In genomic region chr16:1491327-1491726, GRCh38 we compare ENCODE assay signal across 28 cellular contexts. TPM values are rescaled to one million over a fixed set of nuclear protein-coding genes. Genes with fewer than 3 reads are reported as not detected.
DNase-seq lines count a peak whose midpoint lies in the region; ATAC-seq, FAIRE-seq and TF ChIP-seq lines count a peak whose summit lies in the region.
"Had no signal": no experiment of that assay in that cellular context is flagged by ENCODE, and none has a peak within 500 bp of the region (broad histone marks: within the 10 kb centered on the region; RNA-seq: fewer than 3 reads in every experiment).

No MANE protein-coding gene starts in this region.

- H3K27me3 Mint-ChIP-seq in activated B cell treated with CpG ODN at 0.5 μM for 24 hours (no peaks in the 10 kb centered on the region), natural killer cell (ENCODE audit: low read depth in 2 of 2) (peaks cover 0 to 2% of the 10 kb centered on the region in 2 donors)
- H3K27me3 Mint-ChIP-seq: activated CD4-positive, alpha-beta T cell treated with anti-CD3 and anti-CD28 coated beads for 36 hours; activated naive CD4-positive, alpha-beta T cell treated with anti-CD3 and anti-CD28 coated beads, Interleukin-2, amount 50 U/mL, for 24 hours had no signal

- DNase-seq in COLO668 (lab: John Stamatoyannopoulos, UW; ENCODE audit: unreplicated experiment) (peak; percentile 48), HTR-8/SVneo (ENCODE audit: insufficient read length, low spot score) (no peak), activated B cell treated with CpG ODN at 0.5 μM for 24 hours (no peak), natural killer cell (no peak), GM19239 (ENCODE audit: insufficient read length, low spot score) (no peak), midbrain (lab: John Stamatoyannopoulos, UW) (no peak)
- no peak for DNase-seq in activated CD4-positive, alpha-beta T cell treated with anti-CD3 and anti-CD28 coated beads, Interleukin-2, amount 50 U/mL, for 4 hours
- DNase-seq: activated CD4-positive, alpha-beta T cell treated with anti-CD3 and anti-CD28 coated beads for 36 hours; DND-41; immature natural killer cell; mucosa of descending colon; NCI-H1105; NCI-H2081 treated with DMSO at 0.1 percent for 48 hours; NCI-H524 treated with DMSO at 0.1 percent for 48 hours; OCI-M1; SIG-M5; stimulated activated CD4-positive, alpha-beta T cell treated with anti-CD3 and anti-CD28 coated beads, Interleukin-12 subunit alpha, Interleukin-12 subunit beta, amount 100 ng/mL, for 4 hours; stimulated activated CD4-positive, alpha-beta T cell treated with anti-CD3 and anti-CD28 coated beads, Interleukin-4, amount 100 ng/mL, for 4 hours; stomach; T-helper 1 cell; transverse colon had no signal

- POLR2A ChIA-PET in activated B cell treated with CpG ODN at 0.5 μM for 24 hours (lab: Charles Lee): interaction anchor here (0.6 to 3.6 kb wide), 6 partner anchors 9 to 195 kb away, joined by 4 to 16 read pairs (median 5); no protein-coding TSS in a partner anchor

- intact Hi-C loops in activated B cell treated with CpG ODN at 0.5 μM for 24 hours (cut with micrococcal nuclease): no loop called here
- intact Hi-C loops in natural killer cell (cut with micrococcal nuclease): no loop called here

- peaks cover 11% of the 10 kb centered on the region for H3K36me3 Mint-ChIP-seq in activated B cell treated with CpG ODN at 0.5 μM for 24 hours (ENCODE audit: low read depth)
- H3K36me3 Mint-ChIP-seq in natural killer cell: no peaks in the 10 kb centered on the region
- H3K36me3 Mint-ChIP-seq: activated naive CD4-positive, alpha-beta T cell treated with anti-CD3 and anti-CD28 coated beads, Interleukin-2, amount 50 U/mL, for 24 hours; immature natural killer cell had no signal

- H3K4me3 Mint-ChIP-seq in activated B cell treated with CpG ODN at 0.5 μM for 24 hours (no peak overlapping the region), natural killer cell (peak overlapping the region; percentile 31)
- H3K4me3 Mint-ChIP-seq: activated naive CD4-positive, alpha-beta T cell treated with anti-CD3 and anti-CD28 coated beads, Interleukin-2, amount 50 U/mL, for 24 hours had no signal

- H3K9me3 Mint-ChIP-seq in activated B cell treated with CpG ODN at 0.5 μM for 24 hours (no peaks in the 10 kb centered on the region), natural killer cell (no peaks in the 10 kb centered on the region)
- H3K9me3 Mint-ChIP-seq: activated naive CD4-positive, alpha-beta T cell treated with anti-CD3 and anti-CD28 coated beads, Interleukin-2, amount 50 U/mL, for 24 hours; immature natural killer cell had no signal

- no peak for ATAC-seq in activated B cell treated with CpG ODN at 0.5 μM for 24 hours (ENCODE audit: low read depth)
- ATAC-seq in natural killer cell: no peak
- ATAC-seq in GM21723 (IDR thresholded peaks at IDR 0.05; ENCODE audit: unreplicated experiment): no peak
- ATAC-seq: activated CD4-positive, alpha-beta T cell treated with anti-CD3 and anti-CD28 coated beads for 36 hours; mucosa of descending colon had no signal

- peak; percentile 9 for FAIRE-seq in HTR-8/SVneo (lab: Jason Lieb, UNC)
- no peak for FAIRE-seq in GM19239 (lab: Jason Lieb, UNC)
- FAIRE-seq: astrocyte, TTC549 had no signal

- H3K27ac Mint-ChIP-seq in activated B cell treated with CpG ODN at 0.5 μM for 24 hours (peak overlapping the region; percentile 56), natural killer cell (no peak overlapping the region)
- H3K27ac Mint-ChIP-seq: activated CD4-positive, alpha-beta T cell treated with anti-CD3 and anti-CD28 coated beads for 36 hours had no signal

- CTCF ChIA-PET in activated B cell treated with CpG ODN at 0.5 μM for 24 hours (lab: Charles Lee): no interaction called here

- TF ChIP-seq CTCF in activated B cell treated with CpG ODN at 0.5 μM for 24 hours (IDR thresholded peaks at IDR 0.05) (no peak), natural killer cell (IDR thresholded peaks at IDR 0.05) (no peak)

- peaks cover 18% of the 10 kb centered on the region for H3K4me1 Mint-ChIP-seq in activated B cell treated with CpG ODN at 0.5 μM for 24 hours
- peaks cover 9 to 16% of the 10 kb centered on the region in 2 donors for H3K4me1 Mint-ChIP-seq in natural killer cell

RNA-seq across cellular contexts. Expression of gene TELO2, which starts 1.8 kb away (rescaled TPM):
- 72.9 and 78.8 TPM in 2 replicates for total RNA-seq in activated B cell treated with CpG ODN at 0.5 μM for 24 hours
- 10 to 100 TPM; 45.5 to 50.0 (median 46.5) TPM for total RNA-seq in natural killer cell

RNA-seq across cellular contexts. Expression of gene PTX4, which starts 2.6 kb away (rescaled TPM):
- total RNA-seq in activated B cell treated with CpG ODN at 0.5 μM for 24 hours (not detected in 2 replicates), natural killer cell (under 1 TPM in 1 of 3 donors, not detected in 2; 0.31 TPM)
- total RNA-seq: activated CD4-positive, alpha-beta T cell treated with anti-CD3 and anti-CD28 coated beads for 36 hours; astrocyte; cerebellum; LHCN-M2; mucosa of descending colon; omental fat pad; stomach; transverse colon had no signal

RNA-seq across cellular contexts. Expression of gene CLCN7, which starts 16.5 kb away (rescaled TPM):
- 127 and 144 TPM in 2 replicates for total RNA-seq in activated B cell treated with CpG ODN at 0.5 μM for 24 hours
- total RNA-seq in natural killer cell: 100 to 1,000 TPM; 117 to 125 (median 118) TPM

RNA-seq across cellular contexts. Expression of gene TMEM204, which starts 42.1 kb away (rescaled TPM):
- total RNA-seq in activated B cell treated with CpG ODN at 0.5 μM for 24 hours (0.18 TPM in 1 of 2 replicates, not detected in the other), natural killer cell (10 to 100 TPM in 1 of 3 donors, 1 to 10 TPM in 2; 3.3 to 14.1 (median 7.8) TPM)
- total RNA-seq: astrocyte, LHCN-M2 had no signal

RNA-seq across cellular contexts. Expression of gene CCDC154, which starts 47.0 kb away (rescaled TPM):
- total RNA-seq in activated B cell treated with CpG ODN at 0.5 μM for 24 hours (5.1 and 6.7 TPM in 2 replicates), natural killer cell (1 to 10 TPM in 2 of 3 donors, under 1 TPM in 1; 0.88 to 1.8 (median 1.6) TPM)
- total RNA-seq: stomach had no signal
